1 cellular context compared by ENCODE assay signal in genomic region chrX:133983974-133984578, GRCh38.
TF ChIP-seq lines count a peak whose summit lies in the region.

No MANE protein-coding gene starts in this region.

TF ChIP-seq in GM23338, 12 proteins besides CTCF, POLR2A, EP300 and RAD21 (continued from another document):
- TF ChIP-seq, protein P1, sequence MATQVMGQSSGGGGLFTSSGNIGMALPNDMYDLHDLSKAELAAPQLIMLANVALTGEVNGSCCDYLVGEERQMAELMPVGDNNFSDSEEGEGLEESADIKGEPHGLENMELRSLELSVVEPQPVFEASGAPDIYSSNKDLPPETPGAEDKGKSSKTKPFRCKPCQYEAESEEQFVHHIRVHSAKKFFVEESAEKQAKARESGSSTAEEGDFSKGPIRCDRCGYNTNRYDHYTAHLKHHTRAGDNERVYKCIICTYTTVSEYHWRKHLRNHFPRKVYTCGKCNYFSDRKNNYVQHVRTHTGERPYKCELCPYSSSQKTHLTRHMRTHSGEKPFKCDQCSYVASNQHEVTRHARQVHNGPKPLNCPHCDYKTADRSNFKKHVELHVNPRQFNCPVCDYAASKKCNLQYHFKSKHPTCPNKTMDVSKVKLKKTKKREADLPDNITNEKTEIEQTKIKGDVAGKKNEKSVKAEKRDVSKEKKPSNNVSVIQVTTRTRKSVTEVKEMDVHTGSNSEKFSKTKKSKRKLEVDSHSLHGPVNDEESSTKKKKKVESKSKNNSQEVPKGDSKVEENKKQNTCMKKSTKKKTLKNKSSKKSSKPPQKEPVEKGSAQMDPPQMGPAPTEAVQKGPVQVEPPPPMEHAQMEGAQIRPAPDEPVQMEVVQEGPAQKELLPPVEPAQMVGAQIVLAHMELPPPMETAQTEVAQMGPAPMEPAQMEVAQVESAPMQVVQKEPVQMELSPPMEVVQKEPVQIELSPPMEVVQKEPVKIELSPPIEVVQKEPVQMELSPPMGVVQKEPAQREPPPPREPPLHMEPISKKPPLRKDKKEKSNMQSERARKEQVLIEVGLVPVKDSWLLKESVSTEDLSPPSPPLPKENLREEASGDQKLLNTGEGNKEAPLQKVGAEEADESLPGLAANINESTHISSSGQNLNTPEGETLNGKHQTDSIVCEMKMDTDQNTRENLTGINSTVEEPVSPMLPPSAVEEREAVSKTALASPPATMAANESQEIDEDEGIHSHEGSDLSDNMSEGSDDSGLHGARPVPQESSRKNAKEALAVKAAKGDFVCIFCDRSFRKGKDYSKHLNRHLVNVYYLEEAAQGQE (IDR thresholded peaks at IDR 0.05; ENCODE audit: unreplicated experiment): no peak
- TF ChIP-seq EZH2phosphoT487 (IDR thresholded peaks at IDR 0.05; ENCODE audit: unreplicated experiment) (no peak), ZNF114 (CRISPR knock-in tag; IDR thresholded peaks at IDR 0.05) (no peak), STAT1 (IDR thresholded peaks at IDR 0.05; ENCODE audit: unreplicated experiment) (no peak), EZH2 (IDR thresholded peaks at IDR 0.05; ENCODE audit: low read depth, unreplicated experiment) (no peak), JUNB (IDR thresholded peaks at IDR 0.05; ENCODE audit: unreplicated experiment) (no peak)
